ENCODE assay signal across 1 cellular context in genomic region chr3:49869525-49870126, GRCh38.
TF ChIP-seq lines count a peak whose summit lies in the region.

Gene CAMKV, minus strand, starts transcription at chr3:49869906. Its CDS starts 7,518 bp downstream, at chr3:49862388.

TF ChIP-seq in GM12878, 131 proteins besides CTCF, POLR2A, EP300 and RAD21 (continued from another document):
- TF ChIP-seq ZBTB33 (IDR thresholded peaks at IDR 0.05) (no peak), SPI1 (IDR thresholded peaks at IDR 0.05; ENCODE audit: borderline replicate concordance, insufficient read depth, low read depth, low read length) (0 out of 2 replicates have a peak, but pooled peaks have one; percentile 19), TCF7 (IDR thresholded peaks at IDR 0.05; ENCODE audit: borderline replicate concordance) (no peak)
